In genomic region chr6:109053285-109053684, GRCh38 we compare ENCODE assay signal across 23 cellular contexts. TPM values are rescaled to one million over a fixed set of nuclear protein-coding genes. Genes with fewer than 3 reads are reported as not detected.
DNase-seq lines count a peak whose midpoint lies in the region; ATAC-seq and TF ChIP-seq lines count a peak whose summit lies in the region.
"Had no signal": no experiment of that assay in that cellular context is flagged by ENCODE, and none has a peak within 500 bp of the region (broad histone marks: within the 10 kb centered on the region; RNA-seq: fewer than 3 reads in every experiment).

No MANE protein-coding gene starts in this region.

- no peak for TF ChIP-seq CTCF in H9 (conservative IDR thresholded peaks at IDR 0.05)

- no peaks in the 10 kb centered on the region for H3K36me3 ChIP-seq in skeletal muscle tissue (ENCODE audit: control insufficient read depth in 3 of 3, insufficient read depth in 3 of 3, low read length in 3 of 3)
- H3K36me3 ChIP-seq: colonic mucosa, left ventricle myocardium inferior, tibial artery had no signal

- H3K4me1 Mint-ChIP-seq in H9: peaks cover 18 to 23% of the 10 kb centered on the region in 2 experiments

- no peak overlapping the region for H3T11ph ChIP-seq in H9 (ENCODE audit: low read length)

- no peak overlapping the region for H2BK20ac ChIP-seq in H9 (ENCODE audit: low read depth, low read length, poor library complexity, severe bottlenecking)

- H2AFZ ChIP-seq in H9 (ENCODE audit: low read length): no peak overlapping the region

- WGBS in H9 (ENCODE audit: extremely low coverage, insufficient read length, low lambda C conversion rate): no CpG with 5 or more reads among the region's 1 CpG

- H4K5ac ChIP-seq in H9 (ENCODE audit: insufficient read length, low read depth, low read length): no peak overlapping the region

- H3K4me1 ChIP-seq in H9 (ENCODE audit: insufficient read depth, low read length) (no peaks in the 10 kb centered on the region; the same call in 1 of the 2 replicates), skeletal muscle tissue (ENCODE audit: control insufficient read depth in 3 of 3, insufficient read depth in 3 of 3, low read length in 3 of 3) (peaks cover 11 to 27% (median 23%) of the 10 kb centered on the region in 3 donors)
- H3K4me1 ChIP-seq: colonic mucosa had no signal

- H3K27ac ChIP-seq in H9 (ENCODE audit: insufficient read length, low read depth, low read length) (no peak overlapping the region), skeletal muscle tissue (ENCODE audit: low read depth, low read length) (peak overlapping the region; percentile 45)
- H3K27ac ChIP-seq: colonic mucosa, KMS-11, left ventricle myocardium inferior, RWPE1, skin epidermis, tibial artery had no signal

- H3K27me3 ChIP-seq in H9 (ENCODE audit: insufficient read depth, low read length) (no peaks in the 10 kb centered on the region), skeletal muscle tissue (ENCODE audit: control insufficient read depth in 3 of 3, insufficient read depth in 3 of 3, low read length in 3 of 3) (no peaks in the 10 kb centered on the region)
- H3K27me3 ChIP-seq: colonic mucosa, tibial artery had no signal

- H3K4me3 Mint-ChIP-seq in H9: no peak overlapping the region
- H3K4me3 Mint-ChIP-seq: activated CD4-positive, alpha-beta memory T cell treated with anti-CD3 and anti-CD28 coated beads, Interleukin-2, amount 10 ng/mL, durations not matched to agents 7 days and 5 days; CD4-positive, alpha-beta memory T cell; natural killer cell treated with Interleukin-12 subunit alpha and Interleukin-12 subunit beta and Interleukin-15 and Interleukin-18, amount 100 ng/mL, for 72 hours had no signal

- no peak overlapping the region for H4K8ac ChIP-seq in H9 (replicated peaks; ENCODE audit: insufficient read length, low read depth, low read length)

- no peak overlapping the region for H3K56ac ChIP-seq in H9 (ENCODE audit: insufficient read length, low read depth, low read length)

- H3K14ac ChIP-seq in H9 (ENCODE audit: insufficient read depth, low read length): no peak overlapping the region

- no peak overlapping the region for H4K91ac ChIP-seq in H9 (ENCODE audit: insufficient read length, low read depth, low read length)

- H3K27me3 Mint-ChIP-seq in H9 (ENCODE audit: low read depth): no peaks in the 10 kb centered on the region
- H3K27me3 Mint-ChIP-seq: activated CD4-positive, alpha-beta memory T cell treated with anti-CD3 and anti-CD28 coated beads, Interleukin-2, amount 10 ng/mL, durations not matched to agents 7 days and 5 days; CD4-positive, alpha-beta memory T cell; natural killer cell treated with Interleukin-12 subunit alpha and Interleukin-12 subunit beta and Interleukin-15 and Interleukin-18, amount 100 ng/mL, for 72 hours had no signal

- peak overlapping the region in 2 of 3 experiments; percentile 0 to 59; a peak in 2 of 7 replicates for H3K27ac Mint-ChIP-seq in H9
- H3K27ac Mint-ChIP-seq: activated CD4-positive, alpha-beta memory T cell treated with anti-CD3 and anti-CD28 coated beads, Interleukin-2, amount 10 ng/mL, durations not matched to agents 7 days and 5 days had no signal

- H3K18ac ChIP-seq in H9 (ENCODE audit: insufficient read length, low read depth, low read length): no peak overlapping the region

- H3K9me3 Mint-ChIP-seq in H9: peaks cover 6 to 7% of the 10 kb centered on the region in 2 experiments; a peak in 3 of 5 replicates
- H3K9me3 Mint-ChIP-seq: natural killer cell treated with Interleukin-12 subunit alpha and Interleukin-12 subunit beta and Interleukin-15 and Interleukin-18, amount 100 ng/mL, for 72 hours had no signal

- no peaks in the 10 kb centered on the region for H3K79me2 ChIP-seq in H9 (ENCODE audit: insufficient read depth, low read length)

- no peaks in the 10 kb centered on the region for H4K20me1 ChIP-seq in H9 (ENCODE audit: control insufficient read depth, insufficient read depth, insufficient read length)

- no peak for ATAC-seq in HG02642 (IDR thresholded peaks at IDR 0.05; ENCODE audit: poor library complexity, unreplicated experiment)
- ATAC-seq: GM12878; natural killer cell treated with Interleukin-12 subunit alpha and Interleukin-12 subunit beta and Interleukin-15 and Interleukin-18, amount 100 ng/mL, for 72 hours had no signal

- H3K9me3 ChIP-seq in H9 (ENCODE audit: control insufficient read depth, low read depth, low read length) (no peaks in the 10 kb centered on the region), skeletal muscle tissue (ENCODE audit: control insufficient read depth in 3 of 3, low read length in 3 of 3) (no peaks in the 10 kb centered on the region)
- H3K9me3 ChIP-seq: colonic mucosa, left ventricle myocardium inferior, tibial artery had no signal

- H3K4ac ChIP-seq in H9 (ENCODE audit: low read depth, low read length): no peak overlapping the region

- no peak for DNase-seq in H9
- peak; percentile 79 for DNase-seq in NCI-H82 treated with DMSO at 0.1 percent for 48 hours (lab: John Stamatoyannopoulos, UW; ENCODE audit: unreplicated experiment)
- DNase-seq in iPS-NIHi11 (ENCODE audit: low spot score): peak; percentile 11
- DNase-seq in NOMO-1 (lab: John Stamatoyannopoulos, UW; ENCODE audit: unreplicated experiment in 2 of 2): no peak
- no peak for DNase-seq in hepatic stellate cell (ENCODE audit: low spot score)
- DNase-seq: activated CD4-positive, alpha-beta memory T cell treated with anti-CD3 and anti-CD28 coated beads, Interleukin-2, amount 10 ng/mL, durations not matched to agents 7 days and 5 days; activated gamma-delta T cell; CD4-positive, alpha-beta memory T cell; colonic mucosa; DMS79; left ventricle myocardium inferior; NCI-H1930; NCI-H446; stimulated activated naive CD4-positive, alpha-beta T cell treated with Interleukin-2 at 50 U/mL for 16 hours; T1000; tibial artery had no signal

- no peak overlapping the region for H3K23ac ChIP-seq in H9 (ENCODE audit: insufficient read length, low read depth, low read length)

- no peak overlapping the region for H3K4me2 ChIP-seq in H9 (ENCODE audit: insufficient read depth, insufficient read length, low read length)

- H2BK15ac ChIP-seq in H9 (ENCODE audit: low read depth, low read length): no peak overlapping the region

- no peak overlapping the region for H2BK120ac ChIP-seq in H9 (ENCODE audit: low read depth, low read length, poor library complexity, severe bottlenecking)

- peak overlapping the region in 1 of 3 donors; percentile 29 for H3K4me3 ChIP-seq in skeletal muscle tissue (ENCODE audit: low read length in 3 of 3)
- H3K4me3 ChIP-seq: colonic mucosa, GM12878, skin epidermis, tibial artery had no signal

- no peaks in the 10 kb centered on the region for H3K79me1 ChIP-seq in H9 (ENCODE audit: insufficient read depth, low read depth, low read length, poor library complexity, severe bottlenecking)

- peaks cover 0 to 8% (median 8%) of the 10 kb centered on the region in 3 experiments; a peak in 5 of 7 replicates for H3K36me3 Mint-ChIP-seq in H9 (ENCODE audit: insufficient read depth in 1 of 3, low read depth in 3 of 3)
- H3K36me3 Mint-ChIP-seq: natural killer cell treated with Interleukin-12 subunit alpha and Interleukin-12 subunit beta and Interleukin-15 and Interleukin-18, amount 100 ng/mL, for 72 hours had no signal

- no peak overlapping the region for H2BK5ac ChIP-seq in H9 (ENCODE audit: insufficient read length, low read length)

- H2AK5ac ChIP-seq in H9 (ENCODE audit: insufficient read length, low read length): no peak overlapping the region

- no peak overlapping the region for H3K9ac ChIP-seq in H9 (ENCODE audit: extremely low read depth, insufficient read length, low read length)
- no peak overlapping the region for H3K9ac ChIP-seq in skeletal muscle tissue (ENCODE audit: low read depth in 1 of 3, low read length in 3 of 3)
- H3K9ac ChIP-seq: KMS-11 had no signal

- no peak overlapping the region for H2BK12ac ChIP-seq in H9 (ENCODE audit: insufficient read length, low read depth, low read length)

- no peaks in the 10 kb centered on the region for H3K23me2 ChIP-seq in H9 (ENCODE audit: insufficient read length, low read depth, low read length, poor library complexity, severe bottlenecking)

RNA-seq across cellular contexts. Expression of gene SESN1, which starts 41.4 kb away (rescaled TPM):
- 16.6 and 17.5 TPM in 2 replicates for total RNA-seq in H9 (2021)
- total RNA-seq in skeletal muscle tissue: 68.4 TPM

RNA-seq across cellular contexts. Expression of gene CEP57L1, which starts 42.0 kb away (rescaled TPM):
- total RNA-seq in H9 (2021) (8.3 and 8.4 TPM in 2 replicates), skeletal muscle tissue (20.4 TPM)

Comparison
In these comparisons a context has a peak if more than half of its experiments do, and no peak if none do; other contexts are left out.
1. DNase-seq: peak in NCI-H82 treated with DMSO at 0.1 percent for 48 hours (single experiment) and iPS-NIHi11 (single experiment); none in H9 (single experiment), NOMO-1 (0 of 2) and hepatic stellate cell (single experiment).